ENCODE assay signal across 8 cellular contexts in the genomic region with DNA sequence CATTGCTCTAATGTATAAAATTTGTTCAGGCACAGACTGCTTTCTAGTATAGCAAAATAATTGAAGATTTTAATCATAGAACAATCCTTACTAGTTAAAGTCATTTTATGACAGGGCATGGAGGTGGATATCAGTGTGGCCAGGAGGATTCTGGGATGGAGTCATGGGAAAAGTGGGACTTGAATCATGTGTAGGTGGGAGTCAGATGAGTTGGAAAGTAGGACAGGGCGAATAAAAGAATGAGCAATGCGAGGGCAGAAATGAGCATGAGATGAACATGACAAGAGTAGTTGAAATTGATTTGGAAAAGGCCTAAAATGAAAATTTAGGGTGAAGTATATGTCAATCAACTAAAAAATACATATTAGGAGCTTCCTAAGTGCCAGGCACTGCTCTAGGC. TPM values are rescaled to one million over a fixed set of nuclear protein-coding genes. Genes with fewer than 3 reads are reported as not detected.
"Had no signal": no experiment of that assay in that cellular context is flagged by ENCODE, and none has a peak within 500 bp of the region (broad histone marks: within the 10 kb centered on the region; RNA-seq: fewer than 3 reads in every experiment).

No MANE protein-coding gene starts in this region.

- H3K4me3 ChIP-seq: GM23338 had no signal

- DNase-seq: H9, HCEC 1CT, KBM-7 had no signal

- H2AFZ ChIP-seq: GM23338 had no signal

- H3K4me2 ChIP-seq: GM23338 had no signal

RNA-seq across cellular contexts. Expression of a gene that starts 9.4 kb away (rescaled TPM):
- total RNA-seq: GM23338, H1, H9, HepG2, HT1080 had no signal
- polyA plus RNA-seq: GM23338, H1, HepG2, IgD-negative memory B cell had no signal

RNA-seq across cellular contexts. Expression of a gene that starts 25.4 kb away (rescaled TPM):
- total RNA-seq: GM23338, H1, H9, HepG2, HT1080 had no signal
- polyA plus RNA-seq: GM23338, H1, HepG2 had no signal

RNA-seq across cellular contexts. Expression of a gene that starts 37.9 kb away (rescaled TPM):
- total RNA-seq: H1, H9, HepG2, HT1080 had no signal
- polyA plus RNA-seq: IgD-negative memory B cell had no signal
